9 cellular contexts compared by ENCODE assay signal in the genomic region with DNA sequence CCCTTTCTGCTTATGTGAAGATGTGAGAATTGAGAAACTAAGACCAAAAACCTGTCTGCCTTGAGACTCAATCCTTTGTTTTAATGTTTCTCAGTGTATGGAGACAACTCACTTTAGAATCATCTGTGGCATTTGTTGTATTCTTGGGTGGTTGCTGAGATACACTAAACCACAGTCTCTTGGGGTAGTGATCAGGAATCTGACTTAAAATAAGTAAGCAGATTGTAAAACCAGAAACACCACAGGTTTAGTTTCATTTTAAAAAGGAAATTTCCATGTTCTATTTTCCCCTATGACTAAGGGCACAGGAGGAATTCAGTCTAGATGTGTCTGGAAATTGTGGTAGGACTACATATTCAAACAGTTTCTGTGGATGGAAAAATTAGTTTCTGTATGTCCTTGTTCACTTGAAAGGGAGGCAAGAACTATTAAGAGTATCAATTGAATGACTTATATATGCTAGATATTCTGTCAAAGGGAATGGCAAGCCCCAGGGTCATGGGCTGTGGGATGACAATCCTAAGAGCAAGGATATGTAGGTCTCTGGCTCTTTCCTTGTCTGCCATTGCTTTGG.
DNase-seq lines count a peak whose midpoint lies in the region; ATAC-seq, FAIRE-seq and TF ChIP-seq lines count a peak whose summit lies in the region.
"Had no signal": no experiment of that assay in that cellular context is flagged by ENCODE, and none has a peak within 500 bp of the region (broad histone marks: within the 10 kb centered on the region; RNA-seq: fewer than 3 reads in every experiment).

No MANE protein-coding gene starts in this region.

- FAIRE-seq in bronchial epithelial cell (lab: Jason Lieb, UNC): no peak

- H3K36me3 ChIP-seq in bronchial epithelial cell (ENCODE audit: control insufficient read depth, insufficient read depth, low read length) (no peaks in the 10 kb centered on the region), uterus (no peaks in the 10 kb centered on the region), upper lobe of right lung (no peaks in the 10 kb centered on the region)

- H3K27me3 ChIP-seq in bronchial epithelial cell (ENCODE audit: control insufficient read depth, insufficient read depth, low read length) (no peaks in the 10 kb centered on the region), uterus (no peaks in the 10 kb centered on the region), upper lobe of right lung (no peaks in the 10 kb centered on the region)

- intact Hi-C loops in uterus (cut with DNase I; ENCODE audit: low total_unique reads) (no loop called here), upper lobe of right lung (cut with DNase I) (no loop called here)

- TF ChIP-seq CTCF in bronchial epithelial cell (IDR thresholded peaks at IDR 0.05; ENCODE audit: insufficient read depth, low read length, severe bottlenecking) (no peak), uterus (IDR thresholded peaks at IDR 0.05) (no peak), upper lobe of right lung (IDR thresholded peaks at IDR 0.05) (no peak)

- H3K4me1 ChIP-seq in uterus (no peaks in the 10 kb centered on the region), upper lobe of right lung (peaks cover 6% of the 10 kb centered on the region)

- TF ChIP-seq POLR2A in uterus (IDR thresholded peaks at IDR 0.05): no peak

- DNase-seq in activated CD4-positive, CD25-positive, alpha-beta regulatory T cell treated with anti-CD3 and anti-CD28 coated beads, Interleukin-2, amount 50 U/mL, for 72 hours: no peak
- peak; percentile 14 for DNase-seq in bronchial epithelial cell (ENCODE audit: low read depth)
- DNase-seq in skeletal muscle cell (ENCODE audit: low read depth): peak; percentile 73
- DNase-seq in uterus: no peak
- DNase-seq in upper lobe of right lung: no peak
- DNase-seq in stimulated activated CD4-positive, alpha-beta T cell treated with anti-CD3 and anti-CD28 coated beads, Interleukin-4, amount 100 ng/mL, for 4 hours: no peak
- DNase-seq: 8988T had no signal

- no peak overlapping the region for H3K4me3 ChIP-seq in bronchial epithelial cell (ENCODE audit: low read depth, low read length)
- H3K4me3 ChIP-seq in skeletal muscle cell (ENCODE audit: low read depth, low read length): no peak overlapping the region
- no peak overlapping the region for H3K4me3 ChIP-seq in uterus
- H3K4me3 ChIP-seq in upper lobe of right lung: no peak overlapping the region

- peak; percentile 89 to 93 for ATAC-seq in activated CD4-positive, CD25-positive, alpha-beta regulatory T cell treated with anti-CD3 and anti-CD28 coated beads, Interleukin-2, amount 50 U/mL, for 24 hours
- ATAC-seq in HG03521 (IDR thresholded peaks at IDR 0.05; ENCODE audit: unreplicated experiment) (peak; percentile 78), upper lobe of right lung (no peak)

- H3K27ac ChIP-seq in uterus (no peak overlapping the region), upper lobe of right lung (no peak overlapping the region)

- no peaks in the 10 kb centered on the region for H3K9me3 ChIP-seq in uterus
- H3K9me3 ChIP-seq in upper lobe of right lung: no peaks in the 10 kb centered on the region

Comparison
In these comparisons a context has a peak if more than half of its experiments do, and no peak if none do; other contexts are left out.
1. DNase-seq: peak in bronchial epithelial cell (single experiment) and skeletal muscle cell (single experiment); none in activated CD4-positive, CD25-positive, alpha-beta regulatory T cell treated with anti-CD3 and anti-CD28 coated beads, Interleukin-2, amount 50 U/mL, for 72 hours (single experiment), uterus (0 of 2), upper lobe of right lung (single experiment) and stimulated activated CD4-positive, alpha-beta T cell treated with anti-CD3 and anti-CD28 coated beads, Interleukin-4, amount 100 ng/mL, for 4 hours (0 of 2).